In the genomic region with DNA sequence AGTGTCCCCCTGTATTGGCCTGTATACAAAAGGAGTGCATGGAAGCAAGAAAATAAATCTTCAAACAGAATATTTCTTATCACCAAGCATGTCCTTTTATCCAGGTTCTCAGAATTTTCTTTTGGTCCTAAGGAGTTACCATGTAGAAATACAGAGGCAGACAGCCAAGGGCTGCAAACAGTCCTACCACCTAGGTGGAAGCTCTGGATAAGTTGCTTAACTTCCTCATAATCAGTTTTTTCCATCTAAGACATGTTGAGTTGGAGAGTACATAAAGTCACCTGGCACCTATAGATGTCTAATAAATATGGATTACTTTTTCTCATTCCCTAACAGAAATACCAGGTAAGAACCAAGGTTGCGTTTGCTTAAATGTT, we compare ENCODE assay signal across 30 cellular contexts. TPM values are rescaled to one million over a fixed set of nuclear protein-coding genes. Genes with fewer than 3 reads are reported as not detected.
A peak's percentile ranks its signal among the peaks of the same experiment; 100 is the strongest.
DNase-seq lines count a peak whose midpoint lies in the region; ATAC-seq and TF ChIP-seq lines count a peak whose summit lies in the region.
"Had no signal": no experiment of that assay in that cellular context is flagged by ENCODE, and none has a peak within 500 bp of the region (broad histone marks: within the 10 kb centered on the region; RNA-seq: fewer than 3 reads in every experiment).

No MANE protein-coding gene starts in this region.

- TF ChIP-seq POLR2A in HCT116 (IDR thresholded peaks at IDR 0.05; ENCODE audit: borderline replicate concordance, extremely low read depth, insufficient read depth, insufficient read length), result no peak

- no peak overlapping the region for H3K4me3 Mint-ChIP-seq in stimulated activated naive CD8-positive, alpha-beta T cell treated with anti-CD3 and anti-CD28 coated beads, Interleukin-15, amount 100 ng/mL, for 72 hours
- H3K4me3 Mint-ChIP-seq: activated B cell treated with CpG ODN at 0.5 μM for 24 hours; activated CD4-positive, alpha-beta T cell treated with anti-CD3 and anti-CD28 coated beads, Interleukin-2, amount 10 ng/mL, durations not matched to agents 7 days and 5 days; activated naive CD4-positive, alpha-beta T cell treated with anti-CD3 and anti-CD28 coated beads, Interleukin-2, amount 50 U/mL, for 24 hours; H9; naive thymus-derived CD8-positive, alpha-beta T cell had no signal

- POLR2A ChIA-PET in HCT116 (lab: Charles Lee), result interaction anchor here (0.6 to 1.4 kb wide), 4 partner anchors 9 to 26 kb away, joined by 3 to 5 read pairs (median 4); no protein-coding TSS in a partner anchor

- H4K20me1 ChIP-seq in HCT116 (ENCODE audit: insufficient read depth) (no peaks in the 10 kb centered on the region), smooth muscle cell (ENCODE audit: low read depth) (no peaks in the 10 kb centered on the region)
- H4K20me1 ChIP-seq: BLaER1 had no signal

- WGBS in smooth muscle cell (ENCODE audit: low lambda C conversion rate), result 100% methylated on average over 1 of the region's 1 CpG

- no peaks in the 10 kb centered on the region for H3K9me3 Mint-ChIP-seq in stimulated activated naive CD8-positive, alpha-beta T cell treated with anti-CD3 and anti-CD28 coated beads, Interleukin-15, amount 100 ng/mL, for 72 hours
- H3K9me3 Mint-ChIP-seq: activated B cell treated with CpG ODN at 0.5 μM for 24 hours; activated CD4-positive, alpha-beta T cell treated with anti-CD3 and anti-CD28 coated beads, Interleukin-2, amount 10 ng/mL, durations not matched to agents 7 days and 5 days; H9 had no signal

- H2AFZ ChIP-seq in HCT116 (ENCODE audit: low read depth, low read length, poor library complexity, severe bottlenecking), result no peak overlapping the region
- no peak overlapping the region for H2AFZ ChIP-seq in smooth muscle cell (ENCODE audit: low read depth)

- peak; percentile 16 for ATAC-seq in HCT116
- no peak for ATAC-seq in RWPE2 (ENCODE audit: low read depth)
- no peak for ATAC-seq in HG03442 (IDR thresholded peaks at IDR 0.05; ENCODE audit: unreplicated experiment)
- ATAC-seq in stimulated activated naive CD8-positive, alpha-beta T cell treated with anti-CD3 and anti-CD28 coated beads, Interleukin-15, amount 100 ng/mL, for 72 hours, result no peak
- no peak for ATAC-seq in GM19452 (IDR thresholded peaks at IDR 0.05; ENCODE audit: unreplicated experiment)
- ATAC-seq: HepG2; naive thymus-derived CD8-positive, alpha-beta T cell had no signal

- peak overlapping the region; percentile 97 for H3K27ac ChIP-seq in HCT116 (ENCODE audit: low read depth, low read length)
- H3K27ac ChIP-seq in RWPE2 (ENCODE audit: poor library complexity, severe bottlenecking), result peak overlapping the region; percentile 99
- peak overlapping the region; percentile 53 for H3K27ac ChIP-seq in smooth muscle cell (ENCODE audit: low read depth)
- H3K27ac ChIP-seq: BLaER1, RWPE1, suprapubic skin, vagina had no signal

- CTCF ChIA-PET in HCT116 (lab: Charles Lee), result no interaction called here

- TF ChIP-seq CTCF in HCT116 (IDR thresholded peaks at IDR 0.05 in 2 of 3, conservative IDR thresholded peaks at IDR 0.05 in 1 of 3; ENCODE audit: borderline replicate concordance in 1 of 3, insufficient read depth in 1 of 3, low read depth in 2 of 3, low read length in 2 of 3) (no peak), RWPE2 (IDR thresholded peaks at IDR 0.05; ENCODE audit: poor library complexity, severe bottlenecking) (no peak), fibroblast of the aortic adventitia (IDR thresholded peaks at IDR 0.05; ENCODE audit: insufficient read depth, low read length) (no peak), smooth muscle cell (IDR thresholded peaks at IDR 0.05; ENCODE audit: borderline replicate concordance, insufficient read depth, poor library complexity, severe bottlenecking) (no peak)

- H3K36me3 ChIP-seq in HCT116 (ENCODE audit: control insufficient read depth in 1 of 2, insufficient read depth in 2 of 2, low read length in 2 of 2) (peaks cover 6 to 42% of the 10 kb centered on the region in 2 experiments; a peak in 3 of 4 replicates), RWPE2 (ENCODE audit: low read depth) (peaks cover 93% of the 10 kb centered on the region), smooth muscle cell (ENCODE audit: low read depth) (peaks cover 3% of the 10 kb centered on the region)
- H3K36me3 ChIP-seq: BLaER1, suprapubic skin, vagina had no signal

- no peak overlapping the region for H3K27ac Mint-ChIP-seq in stimulated activated naive CD8-positive, alpha-beta T cell treated with anti-CD3 and anti-CD28 coated beads, Interleukin-15, amount 100 ng/mL, for 72 hours
- H3K27ac Mint-ChIP-seq: activated B cell treated with CpG ODN at 0.5 μM for 24 hours; activated CD4-positive, alpha-beta T cell treated with anti-CD3 and anti-CD28 coated beads, Interleukin-2, amount 10 ng/mL, durations not matched to agents 7 days and 5 days; activated naive CD4-positive, alpha-beta T cell treated with anti-CD3 and anti-CD28 coated beads, Interleukin-2, amount 50 U/mL, for 24 hours; H9; naive thymus-derived CD8-positive, alpha-beta T cell had no signal

- no peaks in the 10 kb centered on the region for H3K4me1 Mint-ChIP-seq in stimulated activated naive CD8-positive, alpha-beta T cell treated with anti-CD3 and anti-CD28 coated beads, Interleukin-15, amount 100 ng/mL, for 72 hours
- H3K4me1 Mint-ChIP-seq: activated B cell treated with CpG ODN at 0.5 μM for 24 hours; activated CD4-positive, alpha-beta T cell treated with anti-CD3 and anti-CD28 coated beads, Interleukin-2, amount 10 ng/mL, durations not matched to agents 7 days and 5 days; activated naive CD4-positive, alpha-beta T cell treated with anti-CD3 and anti-CD28 coated beads, Interleukin-2, amount 50 U/mL, for 24 hours; naive thymus-derived CD8-positive, alpha-beta T cell had no signal

- peaks cover 8% of the 10 kb centered on the region for H3K27me3 Mint-ChIP-seq in stimulated activated naive CD8-positive, alpha-beta T cell treated with anti-CD3 and anti-CD28 coated beads, Interleukin-15, amount 100 ng/mL, for 72 hours
- H3K27me3 Mint-ChIP-seq: activated B cell treated with CpG ODN at 0.5 μM for 24 hours; activated CD4-positive, alpha-beta T cell treated with anti-CD3 and anti-CD28 coated beads, Interleukin-2, amount 10 ng/mL, durations not matched to agents 7 days and 5 days had no signal

- RAD21 ChIA-PET in HCT116 (lab: Charles Lee; ENCODE audit: low non-redundant PET in 1 of 2, low total read pairs in 2 of 2, uncharacterized antibody in 2 of 2, unreplicated experiment in 2 of 2), result no interaction called here

- H3K4me3 ChIP-seq in HCT116 (replicated peaks in 1 of 2; ENCODE audit: low read depth in 1 of 2, low read length in 2 of 2) (no peak overlapping the region), RWPE2 (ENCODE audit: severe bottlenecking) (no peak overlapping the region), fibroblast of the aortic adventitia (ENCODE audit: low read depth, low read length) (peak overlapping the region; percentile 40), smooth muscle cell (no peak overlapping the region)
- H3K4me3 ChIP-seq: BLaER1, suprapubic skin, vagina had no signal

- DNase-seq in HCT116 (ENCODE audit: low read depth, low spot score) (no peak), RWPE2 (ENCODE audit: low spot score) (no peak), fibroblast of the aortic adventitia (ENCODE audit: low read depth) (no peak), smooth muscle cell (lab: John Stamatoyannopoulos, UW; ENCODE audit: unreplicated experiment) (no peak), OCI-M2 (lab: John Stamatoyannopoulos, UW; ENCODE audit: unreplicated experiment) (no peak)
- DNase-seq in stimulated activated naive CD8-positive, alpha-beta T cell treated with anti-CD3 and anti-CD28 coated beads, Interleukin-15, amount 100 ng/mL, for 72 hours, result no peak
- DNase-seq: activated B cell treated with CpG ODN at 0.5 μM for 24 hours; activated CD4-positive, alpha-beta T cell treated with anti-CD3 and anti-CD28 coated beads, Interleukin-2, amount 10 ng/mL, durations not matched to agents 7 days and 5 days; amniotic stem cell; EL; foreskin fibroblast; H9; head of caudate nucleus; islet precursor cell; Kasumi-1; naive thymus-derived CD8-positive, alpha-beta T cell; NCI-H2107; NCI-H345; NCI-H82; stimulated activated naive CD4-positive, alpha-beta T cell had no signal

- intact Hi-C loops in HCT116 (cut with micrococcal nuclease), result no loop called here

- no peaks in the 10 kb centered on the region for H3K27me3 ChIP-seq in HCT116 (ENCODE audit: insufficient read depth, low read length)
- H3K27me3 ChIP-seq in RWPE2 (ENCODE audit: insufficient read depth, poor library complexity, severe bottlenecking), result no peaks in the 10 kb centered on the region
- H3K27me3 ChIP-seq in smooth muscle cell (ENCODE audit: low read depth), result no peaks in the 10 kb centered on the region
- H3K27me3 ChIP-seq: BLaER1, suprapubic skin, vagina had no signal

- no peaks in the 10 kb centered on the region for H3K9me2 ChIP-seq in HCT116 (ENCODE audit: insufficient read depth)

- H3K4me2 ChIP-seq in HCT116 (ENCODE audit: low read length) (peak overlapping the region; percentile 15; the same call in 1 of the 2 replicates), smooth muscle cell (peak overlapping the region; percentile 34)
- H3K4me2 ChIP-seq: BLaER1 had no signal

- peaks cover 97% of the 10 kb centered on the region for H3K79me2 ChIP-seq in HCT116 (ENCODE audit: insufficient read depth, low read length)
- peaks cover 97% of the 10 kb centered on the region for H3K79me2 ChIP-seq in smooth muscle cell (ENCODE audit: low read depth)

- no peak for TF ChIP-seq RAD21 in HCT116 (IDR thresholded peaks at IDR 0.05; ENCODE audit: low read depth)

- H3K9ac ChIP-seq in HCT116 (ENCODE audit: low read length) (peak overlapping the region; percentile 34), smooth muscle cell (ENCODE audit: low read depth) (no peak overlapping the region)
- H3K9ac ChIP-seq: BLaER1 had no signal

- H3K9me3 ChIP-seq in HCT116 (ENCODE audit: control insufficient read depth in 1 of 2, insufficient read depth in 1 of 2, low read depth in 1 of 2, low read length in 2 of 2), result no peaks in the 10 kb centered on the region
- no peaks in the 10 kb centered on the region for H3K9me3 ChIP-seq in RWPE2 (ENCODE audit: severe bottlenecking)
- no peaks in the 10 kb centered on the region for H3K9me3 ChIP-seq in smooth muscle cell (replicated peaks; ENCODE audit: low read depth)
- H3K9me3 ChIP-seq: BLaER1, suprapubic skin, vagina had no signal

- H3K4me1 ChIP-seq in HCT116 (ENCODE audit: control insufficient read depth in 1 of 2, insufficient read depth in 2 of 2, low read length in 2 of 2) (peaks cover 80 to 95% of the 10 kb centered on the region in 2 experiments), RWPE2 (ENCODE audit: insufficient read depth, poor library complexity, severe bottlenecking) (peaks cover 80% of the 10 kb centered on the region), smooth muscle cell (ENCODE audit: low read depth) (peaks cover 8% of the 10 kb centered on the region)
- H3K4me1 ChIP-seq: BLaER1, suprapubic skin, vagina had no signal

- no TSS peak for BruUV-seq in HCT116 (replicated peaks; lab: Mats Ljungman, UMichigan)

- no peaks in the 10 kb centered on the region for H3F3A ChIP-seq in smooth muscle cell (ENCODE audit: low read depth)

TF ChIP-seq in HCT116, 20 proteins besides CTCF, POLR2A, EP300 and RAD21 (continues in another document):
- no peak for TF ChIP-seq POLR2AphosphoS5 (IDR thresholded peaks at IDR 0.05; ENCODE audit: low read depth, low read length)

RNA-seq across cellular contexts. Expression of a gene that starts 57.0 kb away (rescaled TPM):
- total RNA-seq in HCT116 (2021; ENCODE audit: unreplicated experiment) (8.9 TPM), fibroblast of the aortic adventitia (ENCODE audit: low replicate concordance) (2.1 and 30.6 TPM in 2 replicates), smooth muscle cell (2.3 and 4.7 TPM in 2 replicates)
- 0.34 and 0.35 TPM in 2 replicates for polyA plus RNA-seq in HCT116 (2012)
- 0.18 TPM in 1 of 2 replicates, not detected in the other for polyA plus RNA-seq in smooth muscle cell
- total RNA-seq: activated B cell treated with CpG ODN at 0.5 μM for 24 hours; activated CD4-positive, alpha-beta T cell treated with anti-CD3 and anti-CD28 coated beads, Interleukin-2, amount 10 ng/mL, durations not matched to agents 7 days and 5 days; activated CD8-positive, alpha-beta memory T cell treated with anti-CD3 and anti-CD28 coated beads for 36 hours; H9; HepG2; naive thymus-derived CD8-positive, alpha-beta T cell; suprapubic skin; T-helper 1 cell treated with Interleukin-12 subunit alpha and Interleukin-12 subunit beta and Interleukin-4 antibody, amounts not matched to agents 30 ng/mL and 1 ng/mL, for 36 hours had no signal
- polyA plus RNA-seq: HepG2; naive thymus-derived CD8-positive, alpha-beta T cell had no signal
